In the genomic region with DNA sequence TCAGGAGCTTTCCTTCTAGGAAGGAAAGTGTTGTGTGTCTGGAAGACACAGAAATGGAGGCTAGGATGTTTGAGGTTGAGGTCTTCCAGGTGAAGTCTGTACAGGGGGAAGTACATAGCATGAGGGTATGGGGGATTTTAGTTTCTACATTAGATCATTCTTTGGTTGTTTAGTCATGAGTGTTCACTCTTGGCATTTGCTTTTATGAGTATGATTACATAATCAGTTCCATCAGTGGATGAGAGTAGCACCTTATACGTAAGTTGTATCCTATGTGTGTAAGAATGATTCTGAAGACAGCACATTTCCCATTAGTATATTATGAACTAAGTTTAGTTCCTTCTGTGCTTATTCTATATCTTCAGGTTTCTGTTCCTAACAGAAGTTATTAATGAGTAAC, we compare ENCODE assay signal across 8 cellular contexts. TPM values are rescaled to one million over a fixed set of nuclear protein-coding genes. Genes with fewer than 3 reads are reported as not detected.
DNase-seq lines count a peak whose midpoint lies in the region; ATAC-seq, FAIRE-seq and TF ChIP-seq lines count a peak whose summit lies in the region.

No MANE protein-coding gene starts in this region.

- in situ Hi-C loops in HepG2 (cut with HindIII; ENCODE audit: extremely low pct_ligation_motif_present, low pct_unique_long_range_greater_than_20kb) (no loop called here), brain microvascular endothelial cell (cut with HindIII; ENCODE audit: low pct_ligation_motif_present, low sequenced_read_pairs) (no loop called here)

- H3K9me3 Mint-ChIP-seq in activated B cell treated with CpG ODN at 0.5 μM for 24 hours, result peaks cover 6% of the 10 kb centered on the region

- H3K4me3 Mint-ChIP-seq in activated B cell treated with CpG ODN at 0.5 μM for 24 hours, result peak overlapping the region; percentile 90

- intact Hi-C loops in HepG2 (cut with micrococcal nuclease; ENCODE audit: unreplicated experiment), result loop anchor here (5.0 kb wide), 1 partner anchor 131 kb away; no protein-coding TSS in a partner anchor
- intact Hi-C loops in right lobe of liver (cut with DNase I), result no loop called here
- intact Hi-C loops in activated B cell treated with CpG ODN at 0.5 μM for 24 hours (cut with micrococcal nuclease), result loop anchor here (5.0 to 10.0 kb wide), 6 partner anchors 67 to 1227 kb away; a partner anchor contains a TSS

- peak overlapping the region; percentile 83 for H3K4me2 ChIP-seq in HepG2 (ENCODE audit: low read depth, low read length)

- H3K9me3 ChIP-seq in HepG2 (ENCODE audit: low read length) (peaks cover 15% of the 10 kb centered on the region), right lobe of liver (no peaks in the 10 kb centered on the region), iPS-20b (ENCODE audit: insufficient read depth, low read depth, low read length) (peaks cover 3% of the 10 kb centered on the region; the same call in 1 of the 2 replicates), upper lobe of left lung (no peaks in the 10 kb centered on the region)

- BruUV-seq in HepG2 (replicated peaks; lab: Mats Ljungman, UMichigan), result no TSS peak

- no peak overlapping the region for H3K9ac ChIP-seq in HepG2 (ENCODE audit: insufficient read depth, low read depth, low read length)
- no peak overlapping the region for H3K9ac ChIP-seq in iPS-20b (ENCODE audit: low read depth, low read length)

- TF ChIP-seq POLR2A in HepG2 (IDR thresholded peaks at IDR 0.05; ENCODE audit: insufficient read depth in 1 of 2, low read depth in 2 of 2, low read length in 2 of 2), result no peak
- TF ChIP-seq POLR2A in right lobe of liver (IDR thresholded peaks at IDR 0.05), result no peak
- TF ChIP-seq POLR2A in upper lobe of left lung (IDR thresholded peaks at IDR 0.05), result no peak

- POLR2A ChIA-PET in HepG2 (lab: Yijun Ruan, JAX) (no interaction called here), activated B cell treated with CpG ODN at 0.5 μM for 24 hours (lab: Charles Lee) (interaction anchor here (1.8 to 2.1 kb wide), 2 partner anchors 22 to 24 kb away, joined by 5 to 18 read pairs; no protein-coding TSS in a partner anchor)

- peaks cover 68% of the 10 kb centered on the region for H3K4me1 Mint-ChIP-seq in activated B cell treated with CpG ODN at 0.5 μM for 24 hours

- TF ChIP-seq EP300 in HepG2 (IDR thresholded peaks at IDR 0.05; ENCODE audit: low read depth in 2 of 2, low read length in 2 of 2) (no peak), HepG2 (CRISPR knock-in tag; IDR thresholded peaks at IDR 0.05; ENCODE audit: borderline replicate concordance) (no peak), upper lobe of left lung (IDR thresholded peaks at IDR 0.05) (no peak)

- CTCF ChIA-PET in HepG2 (lab: Yijun Ruan, JAX; ENCODE audit: low intra/inter-chr PET ratio, low total read pairs) (no interaction called here), activated B cell treated with CpG ODN at 0.5 μM for 24 hours (lab: Charles Lee) (no interaction called here)

- no peak for TF ChIP-seq RAD21 in HepG2 (CRISPR knock-in tag; IDR thresholded peaks at IDR 0.05)

- TF ChIP-seq CTCF in HepG2 (CRISPR knock-in tag; IDR thresholded peaks at IDR 0.05) (no peak), right lobe of liver (IDR thresholded peaks at IDR 0.05) (no peak), activated B cell treated with CpG ODN at 0.5 μM for 24 hours (IDR thresholded peaks at IDR 0.05) (no peak), brain microvascular endothelial cell (IDR thresholded peaks at IDR 0.05; ENCODE audit: low read depth, low read length, missing control alignments) (no peak), upper lobe of left lung (IDR thresholded peaks at IDR 0.05) (no peak)

- peak overlapping the region in 1 of 3 experiments; percentile 69; a peak in 1 of 6 replicates for H3K4me3 ChIP-seq in HepG2 (replicated peaks in 1 of 3; ENCODE audit: insufficient read depth in 1 of 3, low read depth in 2 of 3, low read length in 3 of 3)
- no peak overlapping the region for H3K4me3 ChIP-seq in right lobe of liver
- H3K4me3 ChIP-seq in iPS-20b (ENCODE audit: low read length), result peak overlapping the region; percentile 75
- no peak overlapping the region for H3K4me3 ChIP-seq in brain microvascular endothelial cell (ENCODE audit: low read depth, low read length)
- no peak overlapping the region for H3K4me3 ChIP-seq in upper lobe of left lung

- WGBS in HepG2 (ENCODE audit: low lambda C conversion rate), result 100% methylated on average over 1 of the region's 1 CpG
- 36% methylated on average over 1 of the region's 1 CpG for WGBS in right lobe of liver (ENCODE audit: insufficient coverage, low coverage, low lambda C conversion rate, missing lambda C conversion rate)
- WGBS in upper lobe of left lung, 2 donors, result 85 to 88% methylated on average over 1 of the region's 1 CpG

- H3K27me3 Mint-ChIP-seq in activated B cell treated with CpG ODN at 0.5 μM for 24 hours, result no peaks in the 10 kb centered on the region

- H3K4me1 ChIP-seq in HepG2 (ENCODE audit: insufficient read depth, low read length) (peaks cover 36% of the 10 kb centered on the region), right lobe of liver (peaks cover 0 to 11% (median 0%) of the 10 kb centered on the region in 4 donors), iPS-20b (ENCODE audit: insufficient read depth, low read length) (peaks cover 23% of the 10 kb centered on the region; the same call in 1 of the 2 replicates), upper lobe of left lung (peaks cover 8 to 34% (median 21%) of the 10 kb centered on the region in 4 donors)

- no peak for ATAC-seq in HepG2
- no peak for ATAC-seq in right lobe of liver
- ATAC-seq in activated B cell treated with CpG ODN at 0.5 μM for 24 hours (ENCODE audit: low read depth), result no peak
- ATAC-seq in GM18861 (IDR thresholded peaks at IDR 0.05; ENCODE audit: unreplicated experiment), result no peak
- ATAC-seq in upper lobe of left lung (ENCODE audit: low FRiP score in 2 of 2), result no peak
- ATAC-seq in HG02852 (IDR thresholded peaks at IDR 0.05; ENCODE audit: unreplicated experiment), result no peak

- H4K20me1 ChIP-seq in HepG2 (ENCODE audit: insufficient read depth, low read length), result peaks cover 4% of the 10 kb centered on the region

- H3K27ac Mint-ChIP-seq in activated B cell treated with CpG ODN at 0.5 μM for 24 hours, result peak overlapping the region; percentile 85

- H3K36me3 Mint-ChIP-seq in activated B cell treated with CpG ODN at 0.5 μM for 24 hours (ENCODE audit: low read depth), result peaks cover 2% of the 10 kb centered on the region

- peaks cover 0 to 22% of the 10 kb centered on the region in 2 experiments; a peak in 3 of 5 replicates for H3K27me3 ChIP-seq in HepG2 (ENCODE audit: control insufficient read depth in 1 of 2, insufficient read depth in 2 of 2, low read length in 2 of 2)
- H3K27me3 ChIP-seq in right lobe of liver, result no peaks in the 10 kb centered on the region
- peaks cover 51% of the 10 kb centered on the region for H3K27me3 ChIP-seq in iPS-20b (ENCODE audit: insufficient read depth, low read length)
- H3K27me3 ChIP-seq in brain microvascular endothelial cell (replicated peaks), result peaks cover 3% of the 10 kb centered on the region
- H3K27me3 ChIP-seq in upper lobe of left lung, result no peaks in the 10 kb centered on the region

- H3K79me2 ChIP-seq in HepG2 (ENCODE audit: insufficient read depth, low read length), result peaks cover 58% of the 10 kb centered on the region

- no peak overlapping the region for H2AFZ ChIP-seq in HepG2 (ENCODE audit: low read length)

- H3K36me3 ChIP-seq in HepG2 (replicated peaks in 1 of 2; ENCODE audit: control insufficient read depth in 1 of 2, insufficient read depth in 2 of 2, low read length in 2 of 2), result no peaks in the 10 kb centered on the region
- H3K36me3 ChIP-seq in right lobe of liver, result no peaks in the 10 kb centered on the region
- H3K36me3 ChIP-seq in iPS-20b (ENCODE audit: insufficient read depth, low read depth, low read length), result no peaks in the 10 kb centered on the region
- H3K36me3 ChIP-seq in brain microvascular endothelial cell (replicated peaks), result no peaks in the 10 kb centered on the region
- no peaks in the 10 kb centered on the region for H3K36me3 ChIP-seq in upper lobe of left lung

- no peak overlapping the region for H3K27ac ChIP-seq in HepG2 (ENCODE audit: extremely low read length, insufficient read depth, low read length)
- H3K27ac ChIP-seq in right lobe of liver, result no peak overlapping the region
- H3K27ac ChIP-seq in iPS-20b (ENCODE audit: low read length), result no peak overlapping the region
- no peak overlapping the region for H3K27ac ChIP-seq in brain microvascular endothelial cell
- no peak overlapping the region for H3K27ac ChIP-seq in upper lobe of left lung

- FAIRE-seq in HepG2 (lab: Jason Lieb, UNC), result peak; percentile 8

- DNase-seq in HepG2 (ENCODE audit: low spot score) (no peak), right lobe of liver (no peak), activated B cell treated with CpG ODN at 0.5 μM for 24 hours (no peak), brain microvascular endothelial cell (no peak), upper lobe of left lung (no peak)

RNA-seq across cellular contexts. Expression of a gene that starts 1.9 kb away (rescaled TPM):
- total RNA-seq in HepG2 (2016; rRNA removed; fragmentation: Illumina TruSeq; extraction: Trizol), result 52.8 and 105 TPM in 2 replicates
- 1,210 and 1,368 TPM in 2 replicates for total RNA-seq in HepG2 (2016; cell fraction: cytosol; rRNA removed; fragmentation: Illumina TruSeq; extraction: Trizol; ENCODE audit: low read depth)
- total RNA-seq in HepG2 (2016; cell fraction: insoluble cytoplasmic fraction; rRNA removed; fragmentation: Illumina TruSeq; extraction: Trizol), result 56.4 and 106 TPM in 2 replicates
- total RNA-seq in HepG2 (2016; cell fraction: membrane; rRNA removed; fragmentation: Illumina TruSeq; extraction: Trizol), result 414 and 455 TPM in 2 replicates
- 38.9 and 41.7 TPM in 2 replicates for total RNA-seq in HepG2 (2016; cell fraction: nucleus; rRNA removed; fragmentation: Illumina TruSeq; extraction: Trizol)
- 22.8 and 23.6 TPM in 2 replicates for polyA plus RNA-seq in HepG2 (2011; rRNA removed)
- polyA plus RNA-seq in HepG2 (2011; cell fraction: cytosol; rRNA removed), result 14.1 and 17.2 TPM in 2 replicates
- polyA plus RNA-seq in HepG2 (2011; cell fraction: nucleus; rRNA removed), result 16.4 and 18.2 TPM in 2 replicates
- 14.2 and 14.9 TPM in 2 replicates for polyA plus RNA-seq in HepG2 (2012)
- polyA plus RNA-seq in HepG2 (2016; cell fraction: cytosol; fragmentation: Illumina TruSeq; extraction: Trizol; ENCODE audit: low read depth), result 3.8 and 5.1 TPM in 2 replicates
- polyA plus RNA-seq in HepG2 (2016; cell fraction: insoluble cytoplasmic fraction; fragmentation: Illumina TruSeq; extraction: Trizol; ENCODE audit: low read depth), result 16.2 and 19.7 TPM in 2 replicates
- 9.3 and 9.9 TPM in 2 replicates for polyA plus RNA-seq in HepG2 (2016; cell fraction: membrane; fragmentation: Illumina TruSeq; extraction: Trizol; ENCODE audit: low read depth)
- 16.1 and 21.7 TPM in 2 replicates for polyA plus RNA-seq in HepG2 (2016; cell fraction: nucleus; fragmentation: Illumina TruSeq; extraction: Trizol; ENCODE audit: insufficient read depth, low read depth)
- polyA minus RNA-seq in HepG2 (2011; rRNA and poly(A)+ RNA removed; ENCODE audit: low replicate concordance), result 28.9 and 29.6 TPM in 2 replicates
- 59.2 and 78.5 TPM in 2 replicates for polyA minus RNA-seq in HepG2 (2011; cell fraction: cytosol; rRNA and poly(A)+ RNA removed)
- 26.9 and 40.7 TPM in 2 replicates for polyA minus RNA-seq in HepG2 (2011; cell fraction: nucleus; rRNA and poly(A)+ RNA removed)
- total RNA-seq in right lobe of liver, result 10 to 100 TPM in 5 of 6 experiments, 1 to 10 TPM in 1; 5.0 to 16.1 (median 13.1) TPM
- 47.5 and 49.8 TPM in 2 replicates for total RNA-seq in activated B cell treated with CpG ODN at 0.5 μM for 24 hours
- total RNA-seq in upper lobe of left lung, result 10 to 100 TPM; 17.6 to 48.9 (median 32.9) TPM

Comparison
In these comparisons a context has a peak if more than half of its experiments do, and no peak if none do; other contexts are left out.
1. intact Hi-C loops: an anchor here in HepG2 (5.0 kb wide) and activated B cell treated with CpG ODN at 0.5 μM for 24 hours (5.0 to 10.0 kb wide); none called in right lobe of liver.